35 cellular contexts compared by ENCODE assay signal in the genomic region with DNA sequence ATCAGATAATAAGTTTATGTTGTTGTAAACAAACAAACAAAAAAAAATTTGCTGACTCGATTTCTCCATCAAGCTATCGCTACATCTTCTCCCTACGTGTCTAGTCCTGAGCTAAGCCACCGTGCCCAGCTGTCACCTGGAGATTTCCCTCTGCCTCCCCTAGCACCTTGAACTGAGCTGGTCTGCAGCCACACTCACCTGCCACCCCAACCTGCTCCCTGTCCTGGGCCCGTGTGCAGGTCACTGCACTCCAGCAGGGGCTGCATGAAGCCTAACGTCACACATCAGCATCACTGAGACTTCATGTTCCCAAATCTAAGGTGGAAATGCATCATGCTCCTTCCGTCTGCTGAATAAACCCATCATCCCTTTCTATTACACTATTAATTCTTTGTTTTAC. TPM values are rescaled to one million over a fixed set of nuclear protein-coding genes. Genes with fewer than 3 reads are reported as not detected.
"Had no signal": no experiment of that assay in that cellular context is flagged by ENCODE, and none has a peak within 500 bp of the region (broad histone marks: within the 10 kb centered on the region; RNA-seq: fewer than 3 reads in every experiment).

No MANE protein-coding gene starts in this region.

- H3K36me3 Mint-ChIP-seq: mesothelial cell of epicardium; naive B cell; natural killer cell; stimulated activated memory B cell treated with anti-CD40 and anti-IgM and Interleukin-4, amounts not matched to agents 10 μg/mL and 1 μg/mL and 100 μg/mL, for 72 hours; type B pancreatic cell had no signal

- H3K9me3 ChIP-seq: left ventricle myocardium inferior, ovary, right atrium auricular region, right lobe of liver, tibial nerve, uterus had no signal

- H3K4me3 Mint-ChIP-seq: mesothelial cell of epicardium; naive B cell; natural killer cell; nephron progenitor cell; stimulated activated memory B cell treated with anti-CD40 and anti-IgM and Interleukin-4, amounts not matched to agents 10 μg/mL and 1 μg/mL and 100 μg/mL, for 72 hours; stimulated activated naive CD8-positive, alpha-beta T cell treated with anti-CD3 and anti-CD28 coated beads, Interleukin-15, amount 100 ng/mL, for 72 hours; type B pancreatic cell had no signal

- DNase-seq: hippocampal formation; kidney; left colon; left ventricle myocardium inferior; mesendoderm; naive B cell; natural killer cell; nephron progenitor cell; ovary; right lobe of liver; stimulated activated CD4-positive, alpha-beta T cell treated with anti-CD3 and anti-CD28 coated beads, Interleukin-1b, Interleukin-23, amount 100 ng/mL, for 48 hours; stimulated activated CD4-positive, alpha-beta T cell treated with anti-CD3 and anti-CD28 coated beads, Interleukin-2, amount 100 ng/mL, for 48 hours; stimulated activated CD4-positive, alpha-beta T cell treated with anti-CD3 and anti-CD28 coated beads, Interleukin-4, amount 100 ng/mL, for 4 hours; stimulated activated CD8-positive, alpha-beta memory T cell treated with anti-CD3 and anti-CD28 coated beads, Interleukin-4, amount 100 ng/mL, for 48 hours; stimulated activated naive CD4-positive, alpha-beta T cell treated with Interleukin-2 at 50 U/mL for 16 hours; stimulated activated naive CD8-positive, alpha-beta T cell treated with anti-CD3 and anti-CD28 coated beads, Interleukin-15, amount 100 ng/mL, for 72 hours; substantia nigra; uterus had no signal

- ATAC-seq: left colon; natural killer cell; right lobe of liver; stimulated activated memory B cell treated with anti-CD40 and anti-IgM and Interleukin-4, amounts not matched to agents 10 μg/mL and 1 μg/mL and 100 μg/mL, for 72 hours; stimulated activated naive CD8-positive, alpha-beta T cell treated with anti-CD3 and anti-CD28 coated beads, Interleukin-15, amount 100 ng/mL, for 72 hours had no signal

- H3K9me3 Mint-ChIP-seq: natural killer cell; nephron progenitor cell; stimulated activated memory B cell treated with anti-CD40 and anti-IgM and Interleukin-4, amounts not matched to agents 10 μg/mL and 1 μg/mL and 100 μg/mL, for 72 hours; stimulated activated naive CD8-positive, alpha-beta T cell treated with anti-CD3 and anti-CD28 coated beads, Interleukin-15, amount 100 ng/mL, for 72 hours had no signal

- H3K4me2 ChIP-seq: smooth muscle cell had no signal

- H3K27me3 ChIP-seq: ovary, right atrium auricular region, right lobe of liver, tibial nerve, uterus had no signal

- H3K4me3 ChIP-seq: left ventricle myocardium inferior, lung, ovary, right atrium auricular region, right lobe of liver, smooth muscle cell, tibial nerve, uterus had no signal

- H3K27ac Mint-ChIP-seq: mesothelial cell of epicardium; naive B cell; natural killer cell; nephron progenitor cell; progenitor cell of endocrine pancreas; stimulated activated memory B cell treated with anti-CD40 and anti-IgM and Interleukin-4, amounts not matched to agents 10 μg/mL and 1 μg/mL and 100 μg/mL, for 72 hours; type B pancreatic cell had no signal

- H3K4me1 ChIP-seq: left ventricle myocardium inferior, right atrium auricular region, right lobe of liver, tibial nerve, uterus had no signal

- H3K27ac ChIP-seq: left ventricle myocardium inferior, ovary, right atrium auricular region, right lobe of liver, tibial nerve, uterus had no signal

- H3K4me1 Mint-ChIP-seq: naive B cell; stimulated activated memory B cell treated with anti-CD40 and anti-IgM and Interleukin-4, amounts not matched to agents 10 μg/mL and 1 μg/mL and 100 μg/mL, for 72 hours; stimulated activated naive CD8-positive, alpha-beta T cell treated with anti-CD3 and anti-CD28 coated beads, Interleukin-15, amount 100 ng/mL, for 72 hours had no signal

- H3K36me3 ChIP-seq: left ventricle myocardium inferior, ovary, right atrium auricular region, right lobe of liver, tibial nerve, uterus had no signal

RNA-seq across cellular contexts. Expression of gene TEX36, which starts 44.4 kb away (rescaled TPM):
- total RNA-seq: kidney, left colon, left ventricle myocardium inferior, lower leg skin, lung, mesothelial cell of epicardium, mononuclear cell, natural killer cell, omental fat pad, ovary, progenitor cell of endocrine pancreas, pulmonary artery endothelial cell, renal cortical epithelial cell, right atrium auricular region, right lobe of liver, skeletal muscle tissue, smooth muscle cell, temporal lobe, tibial nerve, ureter had no signal
- polyA plus RNA-seq: lung, ovary, smooth muscle cell, thymus had no signal
